8 cellular contexts compared by ENCODE assay signal in genomic region chr1:212608956-212609700, GRCh38. TPM values are rescaled to one million over a fixed set of nuclear protein-coding genes. Genes with fewer than 3 reads are reported as not detected.
DNase-seq lines count a peak whose midpoint lies in the region; ATAC-seq and TF ChIP-seq lines count a peak whose summit lies in the region.

No MANE protein-coding gene starts in this region.

- TF ChIP-seq CTCF in coronary artery (IDR thresholded peaks at IDR 0.05): peak; percentile 31
- peak; percentile 35 for TF ChIP-seq CTCF in liver (IDR thresholded peaks at IDR 0.05; ENCODE audit: low read depth, low read length, missing input control)

- DNase-seq in DMS79 treated with DMSO at 0.1 percent for 48 hours (lab: John Stamatoyannopoulos, UW) (peak; percentile 48), LHCN-M2 (ENCODE audit: low read depth) (peak; percentile 38), coronary artery (ENCODE audit: low spot score) (peak; percentile 82)
- DNase-seq in stimulated activated CD4-positive, alpha-beta T cell treated with anti-CD3 and anti-CD28 coated beads, Interleukin-4, amount 100 ng/mL, for 4 hours: peak; percentile 31 to 45

- H3K4me3 ChIP-seq in coronary artery: peak overlapping the region; percentile 88
- peak overlapping the region; percentile 72 to 80 (median 78) for H3K4me3 ChIP-seq in liver (ENCODE audit: low read depth in 1 of 3, low read length in 3 of 3)

- peaks cover 0 to 19% (median 6%) of the 10 kb centered on the region in 4 donors for H3K4me1 ChIP-seq in liver (ENCODE audit: control insufficient read depth in 4 of 4, insufficient read depth in 4 of 4, low read length in 3 of 4)

- peak; percentile 12 for ATAC-seq in GM21576 (IDR thresholded peaks at IDR 0.05; ENCODE audit: unreplicated experiment)
- ATAC-seq in activated CD4-positive, CD25-positive, alpha-beta regulatory T cell treated with anti-CD3 and anti-CD28 coated beads, Interleukin-2, amount 50 U/mL, for 24 hours: peak; percentile 14 to 26
- no peak for ATAC-seq in esophagus mucosa

- H3K36me3 ChIP-seq in liver (ENCODE audit: control insufficient read depth in 4 of 4, insufficient read depth in 3 of 4, low read depth in 1 of 4, low read length in 3 of 4): no peaks in the 10 kb centered on the region

- under 1% methylated on average over 76 of the region's 76 CpGs for WGBS in liver

- H3K9ac ChIP-seq in liver (ENCODE audit: low read depth in 1 of 2, low read length in 2 of 2): peak overlapping the region; percentile 90 to 97

- H3K9me3 ChIP-seq in liver (ENCODE audit: control insufficient read depth in 4 of 4, low read length in 3 of 4): no peaks in the 10 kb centered on the region

- peak in 1 of 2 donors; percentile 48 for TF ChIP-seq RAD21 in liver (IDR thresholded peaks at IDR 0.05)

- H3K27me3 ChIP-seq in liver (ENCODE audit: control insufficient read depth in 4 of 4, insufficient read depth in 4 of 4, low read length in 3 of 4): no peaks in the 10 kb centered on the region

- H3K27ac ChIP-seq in coronary artery (peak overlapping the region; percentile 99), liver (ENCODE audit: low read depth in 1 of 2, low read length in 2 of 2) (peak overlapping the region; percentile 88 to 97)

TF ChIP-seq in liver, 16 proteins besides CTCF, POLR2A, EP300 and RAD21:
- no peak for TF ChIP-seq RXRA (IDR thresholded peaks at IDR 0.05)
- TF ChIP-seq SP1 (IDR thresholded peaks at IDR 0.05): no peak
- no peak for TF ChIP-seq TAF1 (conservative IDR thresholded peaks at IDR 0.05)
- TF ChIP-seq JUND (IDR thresholded peaks at IDR 0.05): no peak
- peak; percentile 50 for TF ChIP-seq REST (IDR thresholded peaks at IDR 0.05)
- TF ChIP-seq HNF4A (conservative IDR thresholded peaks at IDR 0.05): no peak
- TF ChIP-seq ATF3 (IDR thresholded peaks at IDR 0.05): no peak
- TF ChIP-seq YY1 (IDR thresholded peaks at IDR 0.05): peak; percentile 27

RNA-seq across cellular contexts. Expression of gene ATF3, which starts 0.6 kb away (rescaled TPM):
- 0.58 and 1.1 TPM in 2 replicates for total RNA-seq in LHCN-M2 (2014; rRNA removed)
- 1.0 TPM for polyA plus RNA-seq in LHCN-M2 (2012)
- total RNA-seq in liver: 1 to 10 TPM; 1.1 to 5.4 TPM
- 1 to 10 TPM; 5.6 to 8.8 TPM for polyA plus RNA-seq in liver
- 2.7 TPM for total RNA-seq in esophagus mucosa
